In the genomic region with DNA sequence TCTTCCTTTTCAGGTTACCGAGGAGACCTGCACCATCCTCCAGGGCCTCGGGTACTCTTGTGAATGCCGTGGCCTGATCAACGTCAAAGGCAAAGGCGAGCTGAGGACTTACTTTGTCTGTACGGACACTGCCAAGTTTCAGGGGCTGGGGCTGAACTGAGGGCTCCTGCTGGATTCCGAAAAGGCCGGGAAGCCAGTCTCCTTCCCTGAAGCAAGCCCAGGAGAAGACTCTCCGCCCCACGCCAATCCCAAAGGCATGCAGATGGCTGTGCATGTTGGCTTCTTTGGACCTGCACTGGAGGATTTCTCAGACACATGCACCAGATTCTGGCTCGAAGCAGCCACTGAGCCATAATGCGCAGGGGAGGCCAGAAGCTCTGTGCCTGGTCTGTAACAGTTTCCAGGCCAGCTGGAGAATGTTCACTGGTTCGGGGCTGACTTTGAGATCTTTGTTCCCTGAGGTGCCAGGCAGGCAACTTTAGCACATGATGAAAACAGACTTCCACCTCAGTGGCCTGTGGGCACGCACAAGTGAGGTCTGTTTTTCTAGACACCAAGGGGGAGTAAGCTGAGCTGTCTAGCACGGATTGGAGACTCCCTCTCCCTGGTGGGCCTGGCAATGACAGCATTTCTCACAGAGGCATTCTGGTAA, we compare ENCODE assay signal across 1 cellular context.
TF ChIP-seq lines count a peak whose summit lies in the region.

No MANE protein-coding gene starts in this region.

TF ChIP-seq in HepG2, 621 proteins besides CTCF, POLR2A, EP300 and RAD21:
- TF ChIP-seq ISL2 (CRISPR knock-in tag; IDR thresholded peaks at IDR 0.05) (no peak), SOX13 (IDR thresholded peaks at IDR 0.05) (no peak), SOX13 (CRISPR knock-in tag; conservative IDR thresholded peaks at IDR 0.05 in 1 of 2, IDR thresholded peaks at IDR 0.05 in 1 of 2) (no peak), ADNP (CRISPR knock-in tag; IDR thresholded peaks at IDR 0.05) (no peak), ETV6 (CRISPR knock-in tag; conservative IDR thresholded peaks at IDR 0.05) (no peak), ZNF570 (CRISPR knock-in tag; IDR thresholded peaks at IDR 0.05; ENCODE audit: borderline replicate concordance) (no peak), ATM (IDR thresholded peaks at IDR 0.05; ENCODE audit: borderline replicate concordance) (no peak), FOXK1 (CRISPR knock-in tag; IDR thresholded peaks at IDR 0.05; ENCODE audit: borderline replicate concordance, low read depth) (no peak), STAG1 (CRISPR knock-in tag; IDR thresholded peaks at IDR 0.05) (no peak), ZNF749 (CRISPR knock-in tag; IDR thresholded peaks at IDR 0.05; ENCODE audit: borderline replicate concordance) (no peak), HNRNPLL (IDR thresholded peaks at IDR 0.05; ENCODE audit: low read depth, low read length, poor library complexity, severe bottlenecking) (no peak), KDM2A (CRISPR knock-in tag; IDR thresholded peaks at IDR 0.05; ENCODE audit: borderline replicate concordance, low read depth) (no peak), NCOA1 (CRISPR knock-in tag; IDR thresholded peaks at IDR 0.05) (no peak), HNRNPK (IDR thresholded peaks at IDR 0.05; ENCODE audit: low read depth, low read length, poor library complexity, severe bottlenecking) (no peak), IKZF1 (IDR thresholded peaks at IDR 0.05) (no peak)
- TF ChIP-seq, protein P1, sequence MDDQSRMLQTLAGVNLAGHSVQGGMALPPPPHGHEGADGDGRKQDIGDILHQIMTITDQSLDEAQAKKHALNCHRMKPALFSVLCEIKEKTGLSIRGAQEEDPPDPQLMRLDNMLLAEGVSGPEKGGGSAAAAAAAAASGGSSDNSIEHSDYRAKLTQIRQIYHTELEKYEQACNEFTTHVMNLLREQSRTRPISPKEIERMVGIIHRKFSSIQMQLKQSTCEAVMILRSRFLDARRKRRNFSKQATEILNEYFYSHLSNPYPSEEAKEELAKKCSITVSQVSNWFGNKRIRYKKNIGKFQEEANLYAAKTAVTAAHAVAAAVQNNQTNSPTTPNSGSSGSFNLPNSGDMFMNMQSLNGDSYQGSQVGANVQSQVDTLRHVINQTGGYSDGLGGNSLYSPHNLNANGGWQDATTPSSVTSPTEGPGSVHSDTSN (CRISPR knock-in tag; IDR thresholded peaks at IDR 0.05; ENCODE audit: borderline replicate concordance), result no peak
- TF ChIP-seq, protein P2, sequence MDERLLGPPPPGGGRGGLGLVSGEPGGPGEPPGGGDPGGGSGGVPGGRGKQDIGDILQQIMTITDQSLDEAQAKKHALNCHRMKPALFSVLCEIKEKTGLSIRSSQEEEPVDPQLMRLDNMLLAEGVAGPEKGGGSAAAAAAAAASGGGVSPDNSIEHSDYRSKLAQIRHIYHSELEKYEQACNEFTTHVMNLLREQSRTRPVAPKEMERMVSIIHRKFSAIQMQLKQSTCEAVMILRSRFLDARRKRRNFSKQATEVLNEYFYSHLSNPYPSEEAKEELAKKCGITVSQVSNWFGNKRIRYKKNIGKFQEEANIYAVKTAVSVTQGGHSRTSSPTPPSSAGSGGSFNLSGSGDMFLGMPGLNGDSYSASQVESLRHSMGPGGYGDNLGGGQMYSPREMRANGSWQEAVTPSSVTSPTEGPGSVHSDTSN (CRISPR knock-in tag; IDR thresholded peaks at IDR 0.05), result no peak
- TF ChIP-seq, protein P3, sequence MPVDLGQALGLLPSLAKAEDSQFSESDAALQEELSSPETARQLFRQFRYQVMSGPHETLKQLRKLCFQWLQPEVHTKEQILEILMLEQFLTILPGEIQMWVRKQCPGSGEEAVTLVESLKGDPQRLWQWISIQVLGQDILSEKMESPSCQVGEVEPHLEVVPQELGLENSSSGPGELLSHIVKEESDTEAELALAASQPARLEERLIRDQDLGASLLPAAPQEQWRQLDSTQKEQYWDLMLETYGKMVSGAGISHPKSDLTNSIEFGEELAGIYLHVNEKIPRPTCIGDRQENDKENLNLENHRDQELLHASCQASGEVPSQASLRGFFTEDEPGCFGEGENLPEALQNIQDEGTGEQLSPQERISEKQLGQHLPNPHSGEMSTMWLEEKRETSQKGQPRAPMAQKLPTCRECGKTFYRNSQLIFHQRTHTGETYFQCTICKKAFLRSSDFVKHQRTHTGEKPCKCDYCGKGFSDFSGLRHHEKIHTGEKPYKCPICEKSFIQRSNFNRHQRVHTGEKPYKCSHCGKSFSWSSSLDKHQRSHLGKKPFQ (CRISPR knock-in tag; IDR thresholded peaks at IDR 0.05; ENCODE audit: insufficient replicate concordance), result no peak
- TF ChIP-seq, protein P4, sequence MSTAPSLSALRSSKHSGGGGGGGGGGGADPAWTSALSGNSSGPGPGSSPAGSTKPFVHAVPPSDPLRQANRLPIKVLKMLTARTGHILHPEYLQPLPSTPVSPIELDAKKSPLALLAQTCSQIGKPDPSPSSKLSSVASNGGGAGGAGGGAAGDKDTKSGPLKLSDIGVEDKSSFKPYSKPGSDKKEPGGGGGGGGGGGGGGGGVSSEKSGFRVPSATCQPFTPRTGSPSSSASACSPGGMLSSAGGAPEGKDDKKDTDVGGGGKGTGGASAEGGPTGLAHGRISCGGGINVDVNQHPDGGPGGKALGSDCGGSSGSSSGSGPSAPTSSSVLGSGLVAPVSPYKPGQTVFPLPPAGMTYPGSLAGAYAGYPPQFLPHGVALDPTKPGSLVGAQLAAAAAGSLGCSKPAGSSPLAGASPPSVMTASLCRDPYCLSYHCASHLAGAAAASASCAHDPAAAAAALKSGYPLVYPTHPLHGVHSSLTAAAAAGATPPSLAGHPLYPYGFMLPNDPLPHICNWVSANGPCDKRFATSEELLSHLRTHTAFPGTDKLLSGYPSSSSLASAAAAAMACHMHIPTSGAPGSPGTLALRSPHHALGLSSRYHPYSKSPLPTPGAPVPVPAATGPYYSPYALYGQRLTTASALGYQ (CRISPR knock-in tag; IDR thresholded peaks at IDR 0.05), result no peak
TF ChIP-seq in HepG2: peak in this region for 0.
